In the genomic region with DNA sequence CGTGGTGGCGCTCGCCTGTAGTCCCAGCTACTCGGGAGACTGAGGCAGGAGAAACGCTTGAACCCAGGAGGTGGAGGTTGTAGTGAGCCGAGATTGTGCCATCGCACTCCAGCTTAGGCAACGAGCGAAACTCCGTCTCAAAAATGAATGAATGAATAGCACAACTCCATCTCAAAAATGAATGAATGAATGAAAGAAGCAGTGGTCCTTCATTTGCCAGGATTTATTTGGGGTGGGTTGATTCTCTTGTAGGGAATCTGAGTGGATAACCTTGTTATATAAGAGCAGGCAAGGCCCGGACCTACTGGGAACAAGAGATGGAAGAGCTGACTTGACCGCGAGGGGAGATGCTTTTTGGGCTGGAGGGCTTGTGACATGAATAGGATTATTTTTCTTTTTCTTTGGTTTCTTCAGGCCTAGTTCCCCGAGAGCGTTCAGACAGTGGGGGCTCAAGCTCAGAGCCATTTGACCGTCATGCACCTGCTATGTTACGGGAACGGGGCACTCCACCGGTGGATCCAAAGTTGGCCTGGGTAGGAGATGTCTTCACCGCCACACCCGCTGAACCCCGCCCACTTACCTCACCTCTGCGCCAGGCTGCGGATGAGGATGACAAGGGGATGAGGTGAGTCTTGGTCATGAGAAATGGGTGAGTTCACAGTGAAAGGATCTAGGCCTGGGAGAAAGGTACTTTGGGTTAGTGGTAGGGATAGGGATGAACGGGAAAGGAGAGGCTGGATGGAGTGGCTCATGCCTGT, we compare ENCODE assay signal across 1 cellular context.
TF ChIP-seq lines count a peak whose summit lies in the region.

No MANE protein-coding gene starts in this region.

TF ChIP-seq in HepG2, 621 proteins besides CTCF, POLR2A, EP300 and RAD21 (continued from another document):
- TF ChIP-seq, protein P1, sequence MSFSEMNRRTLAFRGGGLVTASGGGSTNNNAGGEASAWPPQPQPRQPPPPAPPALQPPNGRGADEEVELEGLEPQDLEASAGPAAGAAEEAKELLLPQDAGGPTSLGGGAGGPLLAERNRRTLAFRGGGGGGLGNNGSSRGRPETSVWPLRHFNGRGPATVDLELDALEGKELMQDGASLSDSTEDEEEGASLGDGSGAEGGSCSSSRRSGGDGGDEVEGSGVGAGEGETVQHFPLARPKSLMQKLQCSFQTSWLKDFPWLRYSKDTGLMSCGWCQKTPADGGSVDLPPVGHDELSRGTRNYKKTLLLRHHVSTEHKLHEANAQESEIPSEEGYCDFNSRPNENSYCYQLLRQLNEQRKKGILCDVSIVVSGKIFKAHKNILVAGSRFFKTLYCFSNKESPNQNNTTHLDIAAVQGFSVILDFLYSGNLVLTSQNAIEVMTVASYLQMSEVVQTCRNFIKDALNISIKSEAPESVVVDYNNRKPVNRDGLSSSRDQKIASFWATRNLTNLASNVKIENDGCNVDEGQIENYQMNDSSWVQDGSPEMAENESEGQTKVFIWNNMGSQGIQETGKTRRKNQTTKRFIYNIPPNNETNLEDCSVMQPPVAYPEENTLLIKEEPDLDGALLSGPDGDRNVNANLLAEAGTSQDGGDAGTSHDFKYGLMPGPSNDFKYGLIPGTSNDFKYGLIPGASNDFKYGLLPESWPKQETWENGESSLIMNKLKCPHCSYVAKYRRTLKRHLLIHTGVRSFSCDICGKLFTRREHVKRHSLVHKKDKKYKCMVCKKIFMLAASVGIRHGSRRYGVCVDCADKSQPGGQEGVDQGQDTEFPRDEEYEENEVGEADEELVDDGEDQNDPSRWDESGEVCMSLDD (CRISPR knock-in tag; IDR thresholded peaks at IDR 0.05; ENCODE audit: borderline replicate concordance) = no peak
- no peak for TF ChIP-seq FOXM1 (CRISPR knock-in tag; IDR thresholded peaks at IDR 0.05)
- TF ChIP-seq, protein P2, sequence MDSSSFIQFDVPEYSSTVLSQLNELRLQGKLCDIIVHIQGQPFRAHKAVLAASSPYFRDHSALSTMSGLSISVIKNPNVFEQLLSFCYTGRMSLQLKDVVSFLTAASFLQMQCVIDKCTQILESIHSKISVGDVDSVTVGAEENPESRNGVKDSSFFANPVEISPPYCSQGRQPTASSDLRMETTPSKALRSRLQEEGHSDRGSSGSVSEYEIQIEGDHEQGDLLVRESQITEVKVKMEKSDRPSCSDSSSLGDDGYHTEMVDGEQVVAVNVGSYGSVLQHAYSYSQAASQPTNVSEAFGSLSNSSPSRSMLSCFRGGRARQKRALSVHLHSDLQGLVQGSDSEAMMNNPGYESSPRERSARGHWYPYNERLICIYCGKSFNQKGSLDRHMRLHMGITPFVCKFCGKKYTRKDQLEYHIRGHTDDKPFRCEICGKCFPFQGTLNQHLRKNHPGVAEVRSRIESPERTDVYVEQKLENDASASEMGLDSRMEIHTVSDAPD (CRISPR knock-in tag; IDR thresholded peaks at IDR 0.05) = no peak
- TF ChIP-seq FIP1L1 (IDR thresholded peaks at IDR 0.05; ENCODE audit: borderline replicate concordance, insufficient read depth, low read depth, low read length) = no peak
- TF ChIP-seq ZNF556 (CRISPR knock-in tag; IDR thresholded peaks at IDR 0.05; ENCODE audit: borderline replicate concordance) = no peak
- peak; percentile 81 for TF ChIP-seq RBM22 (optimal IDR thresholded peaks at IDR 0.05; ENCODE audit: low read length)
